13 cellular contexts compared by ENCODE assay signal in genomic region chr1:159960721-159961381, GRCh38. TPM values are rescaled to one million over a fixed set of nuclear protein-coding genes. Genes with fewer than 3 reads are reported as not detected.
DNase-seq lines count a peak whose midpoint lies in the region; ATAC-seq and TF ChIP-seq lines count a peak whose summit lies in the region.
"Had no signal": no experiment of that assay in that cellular context is flagged by ENCODE, and none has a peak within 500 bp of the region (broad histone marks: within the 10 kb centered on the region; RNA-seq: fewer than 3 reads in every experiment).

No MANE protein-coding gene starts in this region.

- H3K36me3 ChIP-seq in esophagus (ENCODE audit: control insufficient read depth in 2 of 2, insufficient read depth in 2 of 2, low read length in 1 of 2) (no peaks in the 10 kb centered on the region), mucosa of rectum (ENCODE audit: control insufficient read depth in 2 of 2, insufficient read depth in 2 of 2, low read length in 2 of 2) (no peaks in the 10 kb centered on the region)
- H3K36me3 ChIP-seq: BLaER1, WERI-Rb-1 had no signal

- H3K27me3 ChIP-seq in esophagus (ENCODE audit: control insufficient read depth in 1 of 2, insufficient read depth in 2 of 2, low read length in 2 of 2) = no peaks in the 10 kb centered on the region
- no peaks in the 10 kb centered on the region for H3K27me3 ChIP-seq in mucosa of rectum (ENCODE audit: control insufficient read depth in 2 of 2, insufficient read depth in 2 of 2, low read length in 2 of 2)
- H3K27me3 ChIP-seq: BLaER1 had no signal

- CTCF ChIA-PET in AG04449 (lab: Yijun Ruan, JAX) = interaction anchor here (1.0 to 1.9 kb wide), 4 partner anchors 9 to 47 kb away, joined by 3 to 7 read pairs (median 5); no protein-coding TSS in a partner anchor

- ATAC-seq in GM18861 (IDR thresholded peaks at IDR 0.05; ENCODE audit: unreplicated experiment) = no peak
- ATAC-seq: GM12878, GM23338 had no signal

- H3K4me1 ChIP-seq in esophagus (ENCODE audit: control insufficient read depth in 2 of 2, insufficient read depth in 2 of 2, low read length in 1 of 2) = peaks cover 0 to 4% of the 10 kb centered on the region in 2 donors
- H3K4me1 ChIP-seq in mucosa of rectum (ENCODE audit: control insufficient read depth in 2 of 2, insufficient read depth in 2 of 2, low read length in 2 of 2) = peaks cover 6 to 20% of the 10 kb centered on the region in 2 donors
- H3K4me1 ChIP-seq: BLaER1 had no signal

- H3K9me3 ChIP-seq in esophagus (ENCODE audit: control insufficient read depth in 2 of 2, insufficient read depth in 1 of 2, low read depth in 1 of 2, low read length in 1 of 2) (no peaks in the 10 kb centered on the region), mucosa of rectum (ENCODE audit: control insufficient read depth in 2 of 2, low read length in 2 of 2) (no peaks in the 10 kb centered on the region)
- H3K9me3 ChIP-seq: BLaER1 had no signal

- H3K9ac ChIP-seq in mucosa of rectum (ENCODE audit: low read depth in 1 of 2, low read length in 2 of 2) = peak overlapping the region; percentile 57 to 77
- H3K9ac ChIP-seq: BLaER1 had no signal

- DNase-seq in AG04449 (ENCODE audit: low read depth, low spot score) = peak; percentile 41
- DNase-seq in LoVo (ENCODE audit: low spot score) = peak; percentile 94
- DNase-seq in NOMO-1 treated with DMSO at 0.1 percent for 48 hours (lab: John Stamatoyannopoulos, UW; ENCODE audit: unreplicated experiment) = no peak
- no peak for DNase-seq in NCI-H526 treated with DMSO at 0.1 percent for 48 hours (lab: John Stamatoyannopoulos, UW)
- no peak for DNase-seq in iPS-NIHi11 (ENCODE audit: low spot score)
- DNase-seq: activated gamma-delta T cell treated with Interleukin-2 at 50 U/mL for 16 hours, WERI-Rb-1 had no signal

- POLR2A ChIA-PET in AG04449 (lab: Yijun Ruan, JAX) = no interaction called here

- H3K27ac ChIP-seq in esophagus (ENCODE audit: low read depth in 2 of 2, low read length in 1 of 2) (peak overlapping the region; percentile 62 to 90), mucosa of rectum (ENCODE audit: low read depth in 2 of 2, low read length in 2 of 2) (peak overlapping the region; percentile 91 to 94)
- H3K27ac ChIP-seq: BLaER1, WERI-Rb-1 had no signal

- TF ChIP-seq CTCF in AG04449 (IDR thresholded peaks at IDR 0.05; ENCODE audit: insufficient read depth, low read length, missing control alignments) = no peak

- 26 to 30% methylated on average over 5 of the region's 5 CpGs for WGBS in esophagus, 2 donors

- H3K4me3 ChIP-seq in AG04449 (ENCODE audit: low read depth, low read length) = peak overlapping the region; percentile 26
- peak overlapping the region in 1 of 2 donors; percentile 35 for H3K4me3 ChIP-seq in esophagus (ENCODE audit: low read depth in 1 of 2, low read length in 2 of 2)
- H3K4me3 ChIP-seq in mucosa of rectum (ENCODE audit: low read length in 2 of 2) = peak overlapping the region; percentile 74 to 79
- H3K4me3 ChIP-seq: BLaER1, GM12878, GM23338 had no signal

RNA-seq across cellular contexts. Expression of gene SLAMF9, which starts 6.8 kb away (rescaled TPM):
- polyA plus RNA-seq in esophagus = under 1 TPM; 0.05 to 0.14 TPM
- polyA plus RNA-seq: GM12878, GM23338 had no signal

RNA-seq across cellular contexts. Expression of gene IGSF9, which starts 15.4 kb away (rescaled TPM):
- 10 to 100 TPM in 1 of 2 donors, 1 to 10 TPM in 1; 7.4 to 16.1 TPM for polyA plus RNA-seq in esophagus

RNA-seq across cellular contexts. Expression of gene TAGLN2, which starts 35.5 kb away (rescaled TPM):
- polyA plus RNA-seq in esophagus = 100 to 1,000 TPM; 309 to 366 TPM

Comparison
In these comparisons a context has a peak if more than half of its experiments do, and no peak if none do; other contexts are left out.
1. DNase-seq: peak in AG04449 (single experiment) and LoVo (single experiment); none in NOMO-1 treated with DMSO at 0.1 percent for 48 hours (single experiment), NCI-H526 treated with DMSO at 0.1 percent for 48 hours (single experiment) and iPS-NIHi11 (single experiment).